ENCODE assay signal across 18 cellular contexts in the genomic region with DNA sequence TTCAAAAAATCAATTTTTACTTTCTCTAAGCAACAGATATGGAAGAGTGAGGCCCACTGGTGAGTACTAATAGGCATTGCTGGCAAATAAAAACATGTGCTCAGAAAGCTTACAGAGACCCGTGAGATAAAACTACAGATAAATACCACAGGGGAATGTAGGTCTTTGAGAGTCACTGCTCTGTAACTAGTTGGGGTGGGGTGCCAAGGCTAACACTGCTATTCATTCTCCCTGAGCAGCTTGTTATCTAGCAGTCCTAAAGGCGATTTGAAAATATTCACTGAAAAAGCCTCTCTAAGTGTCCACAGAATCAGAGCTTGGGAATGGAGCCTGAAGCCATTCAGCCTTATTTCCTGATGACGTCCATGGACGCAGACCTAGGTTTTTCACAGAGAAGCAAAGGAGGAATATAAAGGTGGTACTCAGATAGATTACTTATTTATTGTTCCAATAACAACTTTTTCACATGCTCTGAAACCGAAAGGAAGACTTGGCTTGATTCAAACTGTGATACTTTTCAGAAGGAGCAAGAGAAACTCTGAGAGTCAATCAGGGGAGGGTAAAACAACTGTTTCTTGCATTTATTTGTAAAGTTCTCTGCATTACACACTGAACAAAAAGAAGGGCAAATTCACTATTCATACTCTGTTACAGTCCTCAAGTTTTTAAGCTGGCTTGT.
DNase-seq lines count a peak whose midpoint lies in the region; ATAC-seq and TF ChIP-seq lines count a peak whose summit lies in the region.
"Had no signal": no experiment of that assay in that cellular context is flagged by ENCODE, and none has a peak within 500 bp of the region (broad histone marks: within the 10 kb centered on the region; RNA-seq: fewer than 3 reads in every experiment).

No MANE protein-coding gene starts in this region.

- H3K27me3 Mint-ChIP-seq in activated T-cell treated with anti-CD3 and anti-CD28 coated beads, Interleukin-2, amount 50 U/mL, for 4 hours (ENCODE audit: low read depth) = peaks cover 2% of the 10 kb centered on the region
- H3K27me3 Mint-ChIP-seq: CD4-positive, alpha-beta T cell had no signal

- DNase-seq in M059J (ENCODE audit: low read depth) (peak; percentile 2), brain microvascular endothelial cell (peak; percentile 48), mesenteric fat pad (ENCODE audit: low spot score) (no peak), NCI-H2107 (lab: John Stamatoyannopoulos, UW) (no peak)
- no peak for DNase-seq in activated CD4-positive, CD25-positive, alpha-beta regulatory T cell treated with anti-CD3 and anti-CD28 coated beads, Interleukin-2, amount 50 U/mL, for 72 hours
- DNase-seq in activated T-cell treated with anti-CD3 and anti-CD28 coated beads, Interleukin-2, amount 50 U/mL, for 4 hours = no peak
- DNase-seq: BE2C; Calu3; CD4-positive, alpha-beta T cell; DMS53; HCEC 1CT; KG1; NCI-H1092; NCI-H345; NCI-H526 treated with DMSO at 0.1 percent for 48 hours; SHP77 treated with DMSO at 0.1 percent for 48 hours had no signal

- no peaks in the 10 kb centered on the region for H3K36me3 Mint-ChIP-seq in activated T-cell treated with anti-CD3 and anti-CD28 coated beads, Interleukin-2, amount 50 U/mL, for 4 hours (ENCODE audit: insufficient read depth)

- H3K27ac ChIP-seq in brain microvascular endothelial cell = no peak overlapping the region

- H3K4me3 Mint-ChIP-seq in activated T-cell treated with anti-CD3 and anti-CD28 coated beads, Interleukin-2, amount 50 U/mL, for 4 hours = no peak overlapping the region
- H3K4me3 Mint-ChIP-seq: CD4-positive, alpha-beta T cell had no signal

- peak; percentile 68 for ATAC-seq in GM19324 (IDR thresholded peaks at IDR 0.05; ENCODE audit: low FRiP score, unreplicated experiment)
- no peak for ATAC-seq in activated T-cell treated with anti-CD3 and anti-CD28 coated beads, Interleukin-2, amount 50 U/mL, for 4 hours
- ATAC-seq: HepG2 had no signal

- H3K4me1 Mint-ChIP-seq in activated T-cell treated with anti-CD3 and anti-CD28 coated beads, Interleukin-2, amount 50 U/mL, for 4 hours (ENCODE audit: low read depth) = no peaks in the 10 kb centered on the region

- H3K9me3 Mint-ChIP-seq in activated T-cell treated with anti-CD3 and anti-CD28 coated beads, Interleukin-2, amount 50 U/mL, for 4 hours = no peaks in the 10 kb centered on the region
- H3K9me3 Mint-ChIP-seq: CD4-positive, alpha-beta T cell had no signal

- no peak overlapping the region for H3K4me3 ChIP-seq in brain microvascular endothelial cell (ENCODE audit: low read depth, low read length)

- in situ Hi-C loops in brain microvascular endothelial cell (cut with HindIII; ENCODE audit: low pct_ligation_motif_present, low sequenced_read_pairs) = no loop called here

- no peaks in the 10 kb centered on the region for H3K36me3 ChIP-seq in brain microvascular endothelial cell (replicated peaks)
- H3K36me3 ChIP-seq: BE2C had no signal

- TF ChIP-seq CTCF in brain microvascular endothelial cell (IDR thresholded peaks at IDR 0.05; ENCODE audit: low read depth, low read length, missing control alignments) = no peak

- no peaks in the 10 kb centered on the region for H3K27me3 ChIP-seq in brain microvascular endothelial cell (replicated peaks)
- H3K27me3 ChIP-seq: BE2C had no signal

Comparison
In these comparisons a context has a peak if more than half of its experiments do, and no peak if none do; other contexts are left out.
1. DNase-seq: peak in M059J (single experiment) and brain microvascular endothelial cell (single experiment); none in activated CD4-positive, CD25-positive, alpha-beta regulatory T cell treated with anti-CD3 and anti-CD28 coated beads, Interleukin-2, amount 50 U/mL, for 72 hours (single experiment), mesenteric fat pad (single experiment), activated T-cell treated with anti-CD3 and anti-CD28 coated beads, Interleukin-2, amount 50 U/mL, for 4 hours (single experiment) and NCI-H2107 (single experiment).